ENCODE assay signal across 20 cellular contexts in the genomic region with DNA sequence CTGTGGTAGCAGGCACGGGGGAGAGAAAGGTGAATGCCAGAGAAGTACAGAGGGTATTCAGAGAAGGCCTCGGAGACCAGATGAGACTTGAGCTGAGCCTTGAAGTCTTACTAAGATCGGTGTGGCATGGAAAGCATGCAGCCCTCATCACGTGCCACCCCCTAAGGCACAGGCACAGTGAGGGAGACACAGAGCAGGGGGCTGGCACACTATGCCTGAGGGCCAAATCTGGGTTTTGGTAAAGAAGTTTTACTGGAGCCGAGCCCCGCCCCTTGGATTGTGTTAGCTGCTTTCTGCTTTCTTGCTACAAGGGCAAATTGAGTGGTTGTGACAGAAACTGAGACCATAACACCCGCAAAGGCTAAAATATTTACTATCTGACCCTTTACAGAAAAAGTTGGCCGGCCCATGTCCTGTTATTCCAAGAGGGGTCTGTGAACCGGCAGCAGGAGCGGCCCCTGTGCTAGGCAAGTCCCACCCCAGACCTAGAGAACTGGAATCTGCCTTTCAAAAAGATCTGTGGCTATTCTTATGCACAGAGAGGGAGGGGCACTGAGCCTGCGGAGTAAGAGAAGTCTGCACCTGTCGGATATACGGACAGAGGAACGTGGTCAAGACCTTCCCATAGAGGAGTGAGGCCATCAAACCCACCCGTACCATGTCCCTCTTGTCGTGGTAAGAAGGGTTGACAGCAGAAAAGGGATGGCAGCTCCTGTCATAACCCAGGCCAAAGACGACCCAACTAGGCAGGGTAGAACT.
DNase-seq lines count a peak whose midpoint lies in the region; ATAC-seq and TF ChIP-seq lines count a peak whose summit lies in the region.
"Had no signal": no experiment of that assay in that cellular context is flagged by ENCODE, and none has a peak within 500 bp of the region (broad histone marks: within the 10 kb centered on the region; RNA-seq: fewer than 3 reads in every experiment).

No MANE protein-coding gene starts in this region.

- no peak for ATAC-seq in RWPE2 (ENCODE audit: low read depth)
- ATAC-seq: lower lobe of right lung; naive thymus-derived CD4-positive, alpha-beta T cell had no signal

- no peak overlapping the region for H3K4me3 ChIP-seq in RWPE2 (ENCODE audit: severe bottlenecking)
- H3K4me3 ChIP-seq in left ventricle myocardium inferior = peak overlapping the region; percentile 78
- H3K4me3 ChIP-seq in neural progenitor cell = no peak overlapping the region
- H3K4me3 ChIP-seq in SJCRH30 = no peak overlapping the region
- H3K4me3 ChIP-seq: lower lobe of right lung, Peyer's patch, spleen had no signal

- peaks cover 36% of the 10 kb centered on the region for H3F3A ChIP-seq in neural progenitor cell (ENCODE audit: low read depth)

- DNase-seq in EL (peak; percentile 18), RWPE2 (ENCODE audit: low spot score) (no peak), left ventricle myocardium inferior (no peak), neural progenitor cell (ENCODE audit: low spot score) (peak; percentile 15), AG08395 (ENCODE audit: low spot score) (no peak), NOMO-1 treated with dmso at 0.1 percent for 144 hours (lab: John Stamatoyannopoulos, UW; ENCODE audit: unreplicated experiment) (no peak), SW 1271 (lab: John Stamatoyannopoulos, UW) (no peak), SJCRH30 (no peak)
- DNase-seq: activated CD4-positive, alpha-beta T cell treated with anti-CD3 and anti-CD28 coated beads, Interleukin-2, amount 10 ng/mL, durations not matched to agents 24 days and 14 days; activated CD8-positive, alpha-beta memory T cell treated with anti-CD3 and anti-CD28 coated beads, Interleukin-2, amount 50 U/mL, for 4 hours; activated effector memory CD4-positive, alpha-beta T cell treated with anti-CD3 and anti-CD28 coated beads, Interleukin-2, amount 50 U/mL, for 16 hours; DMS 273 treated with DMSO at 0.1 percent for 48 hours; lower lobe of right lung; naive thymus-derived CD4-positive, alpha-beta T cell; NCI-H1694; NCI-H2227 treated with DMSO at 0.1 percent for 48 hours; Peyer's patch; posterior cingulate gyrus; spleen had no signal

- H3K9ac ChIP-seq in neural progenitor cell = no peak overlapping the region

- H3K9me3 ChIP-seq in RWPE2 (ENCODE audit: severe bottlenecking) = no peaks in the 10 kb centered on the region
- H3K9me3 ChIP-seq in left ventricle myocardium inferior (replicated peaks) = peaks cover 4% of the 10 kb centered on the region
- peaks cover 1% of the 10 kb centered on the region for H3K9me3 ChIP-seq in neural progenitor cell (ENCODE audit: low read depth)
- peaks cover 5% of the 10 kb centered on the region; the same call in 1 of the 2 replicates for H3K9me3 ChIP-seq in SJCRH30 (replicated peaks)
- H3K9me3 ChIP-seq: lower lobe of right lung, Peyer's patch had no signal

- H3K9me3 Mint-ChIP-seq in neural progenitor cell = peaks cover 6% of the 10 kb centered on the region
- H3K9me3 Mint-ChIP-seq: activated CD4-positive, alpha-beta T cell treated with anti-CD3 and anti-CD28 coated beads, Interleukin-2, amount 10 ng/mL, durations not matched to agents 24 days and 14 days had no signal

- no peaks in the 10 kb centered on the region for H3K36me3 Mint-ChIP-seq in neural progenitor cell

- H3K79me2 ChIP-seq in neural progenitor cell (ENCODE audit: low read depth) = peaks cover 7% of the 10 kb centered on the region

- peaks cover 48% of the 10 kb centered on the region for H3K36me3 ChIP-seq in RWPE2 (ENCODE audit: low read depth)
- H3K36me3 ChIP-seq in left ventricle myocardium inferior = peaks cover 8% of the 10 kb centered on the region
- H3K36me3 ChIP-seq in neural progenitor cell = no peaks in the 10 kb centered on the region
- H3K36me3 ChIP-seq in SJCRH30 = 0 out of 2 replicates have a peak, but pooled peaks cover 2% of the 10 kb centered on the region
- H3K36me3 ChIP-seq: lower lobe of right lung had no signal

- intact Hi-C loops in left ventricle myocardium inferior (cut with micrococcal nuclease) = no loop called here

- peaks cover 32% of the 10 kb centered on the region for H3K4me1 Mint-ChIP-seq in neural progenitor cell

- H3K27ac ChIP-seq in RWPE2 (ENCODE audit: poor library complexity, severe bottlenecking) (peak overlapping the region; percentile 21), left ventricle myocardium inferior (replicated peaks) (peak overlapping the region; percentile 55), neural progenitor cell (no peak overlapping the region), SJCRH30 (no peak overlapping the region)
- H3K27ac ChIP-seq: lower lobe of right lung, Peyer's patch, spleen had no signal

- peaks cover 3% of the 10 kb centered on the region for H3K27me3 Mint-ChIP-seq in neural progenitor cell (ENCODE audit: insufficient read depth, low read depth)
- H3K27me3 Mint-ChIP-seq: naive thymus-derived CD4-positive, alpha-beta T cell had no signal

- peaks cover 39% of the 10 kb centered on the region for H3K4me1 ChIP-seq in RWPE2 (ENCODE audit: insufficient read depth, poor library complexity, severe bottlenecking)
- peaks cover 86% of the 10 kb centered on the region for H3K4me1 ChIP-seq in left ventricle myocardium inferior
- peaks cover 18% of the 10 kb centered on the region for H3K4me1 ChIP-seq in neural progenitor cell
- H3K4me1 ChIP-seq in SJCRH30 = peaks cover 11% of the 10 kb centered on the region

- TF ChIP-seq CTCF in RWPE2 (IDR thresholded peaks at IDR 0.05; ENCODE audit: poor library complexity, severe bottlenecking) (no peak), left ventricle myocardium inferior (IDR thresholded peaks at IDR 0.05; ENCODE audit: borderline replicate concordance) (no peak), neural progenitor cell (IDR thresholded peaks at IDR 0.05) (no peak)

- H3K4me3 Mint-ChIP-seq in neural progenitor cell = no peak overlapping the region
- H3K4me3 Mint-ChIP-seq: activated CD4-positive, alpha-beta T cell treated with anti-CD3 and anti-CD28 coated beads, Interleukin-2, amount 10 ng/mL, durations not matched to agents 24 days and 14 days; CD14-positive monocyte had no signal

- H3K27ac Mint-ChIP-seq in neural progenitor cell = no peak overlapping the region
- H3K27ac Mint-ChIP-seq: activated CD4-positive, alpha-beta T cell treated with anti-CD3 and anti-CD28 coated beads, Interleukin-2, amount 10 ng/mL, durations not matched to agents 24 days and 14 days had no signal

- no peak overlapping the region for H2AFZ ChIP-seq in neural progenitor cell (replicated peaks)

- H3K27me3 ChIP-seq in RWPE2 (ENCODE audit: insufficient read depth, poor library complexity, severe bottlenecking) (no peaks in the 10 kb centered on the region), left ventricle myocardium inferior (ENCODE audit: low read depth) (no peaks in the 10 kb centered on the region), neural progenitor cell (peaks cover 25% of the 10 kb centered on the region), SJCRH30 (no peaks in the 10 kb centered on the region)
- H3K27me3 ChIP-seq: Peyer's patch, spleen had no signal

- H4K20me1 ChIP-seq in neural progenitor cell (ENCODE audit: low read depth) = peaks cover 31% of the 10 kb centered on the region

- H3K4me2 ChIP-seq in neural progenitor cell = peak overlapping the region; percentile 7

Comparison
In these comparisons a context has a peak if more than half of its experiments do, and no peak if none do; other contexts are left out.
1. DNase-seq: peak in EL (single experiment) and neural progenitor cell (single experiment); none in RWPE2 (single experiment), left ventricle myocardium inferior (single experiment), AG08395 (single experiment), NOMO-1 treated with dmso at 0.1 percent for 144 hours (single experiment), SW 1271 (0 of 2) and SJCRH30 (0 of 2).
2. H3K27ac ChIP-seq: peak in RWPE2 (single experiment) and left ventricle myocardium inferior (single experiment); none in neural progenitor cell (single experiment) and SJCRH30 (single experiment).